ENCODE assay signal across 22 cellular contexts in genomic region chr3:194468086-194468485, GRCh38.
"Had no signal": no experiment of that assay in that cellular context is flagged by ENCODE, and none has a peak within 500 bp of the region (broad histone marks: within the 10 kb centered on the region; RNA-seq: fewer than 3 reads in every experiment).

No MANE protein-coding gene starts in this region.

- H3K27ac ChIP-seq: epithelial cell of prostate, gastroesophageal sphincter, neutrophil, parathyroid adenoma, WERI-Rb-1 had no signal

- H3K9me3 ChIP-seq: gastroesophageal sphincter, neutrophil had no signal

- H3K27ac Mint-ChIP-seq: activated naive CD4-positive, alpha-beta T cell treated with anti-CD3 and anti-CD28 coated beads, Interleukin-2, amount 50 U/mL, for 72 hours; brain; immature natural killer cell; memory B cell; natural killer cell treated with Interleukin-12 subunit alpha and Interleukin-12 subunit beta and Interleukin-15 and Interleukin-18, amount 100 ng/mL, for 72 hours; stimulated activated effector memory CD8-positive, alpha-beta T cell treated with anti-CD3 and anti-CD28 coated beads, Interleukin-12 subunit alpha, Interleukin-12 subunit beta, amount 100 ng/mL, for 72 hours had no signal

- H3K27me3 Mint-ChIP-seq: brain; memory B cell; natural killer cell treated with Interleukin-12 subunit alpha and Interleukin-12 subunit beta and Interleukin-15 and Interleukin-18, amount 100 ng/mL, for 72 hours had no signal

- H3K9me3 Mint-ChIP-seq: activated naive CD4-positive, alpha-beta T cell treated with anti-CD3 and anti-CD28 coated beads, Interleukin-2, amount 50 U/mL, for 72 hours; brain; endodermal cell; immature natural killer cell; memory B cell; natural killer cell treated with Interleukin-12 subunit alpha and Interleukin-12 subunit beta and Interleukin-15 and Interleukin-18, amount 100 ng/mL, for 72 hours; stimulated activated effector memory CD8-positive, alpha-beta T cell treated with anti-CD3 and anti-CD28 coated beads, Interleukin-12 subunit alpha, Interleukin-12 subunit beta, amount 100 ng/mL, for 72 hours had no signal

- H3K4me1 ChIP-seq: parathyroid adenoma had no signal

- H2AFZ ChIP-seq: parathyroid adenoma had no signal

- DNase-seq: activated CD4-positive, alpha-beta T cell treated with anti-CD3 and anti-CD28 coated beads for 1 hour; activated CD8-positive, alpha-beta memory T cell treated with anti-CD3 and anti-CD28 coated beads for 24 hours; activated CD8-positive, alpha-beta memory T cell treated with anti-CD3 and anti-CD28 coated beads, Interleukin-2, amount 50 U/mL, for 48 hours; activated gamma-delta T cell; amniotic stem cell; caudate nucleus; endodermal cell; immature natural killer cell; stimulated activated CD4-positive, alpha-beta T cell treated with anti-CD3 and anti-CD28 coated beads, Interleukin-4, amount 100 ng/mL, for 24 hours; SW 1271; T-helper 2 cell; WERI-Rb-1 had no signal

- H3K9ac ChIP-seq: parathyroid adenoma had no signal

- H3K4me3 ChIP-seq: gastroesophageal sphincter had no signal

- H3K4me3 Mint-ChIP-seq: brain; endodermal cell; immature natural killer cell; memory B cell; natural killer cell treated with Interleukin-12 subunit alpha and Interleukin-12 subunit beta and Interleukin-15 and Interleukin-18, amount 100 ng/mL, for 72 hours; stimulated activated effector memory CD8-positive, alpha-beta T cell treated with anti-CD3 and anti-CD28 coated beads, Interleukin-12 subunit alpha, Interleukin-12 subunit beta, amount 100 ng/mL, for 72 hours had no signal

- ATAC-seq: activated naive CD4-positive, alpha-beta T cell treated with anti-CD3 and anti-CD28 coated beads, Interleukin-2, amount 50 U/mL, for 72 hours; gastroesophageal sphincter; natural killer cell treated with Interleukin-12 subunit alpha and Interleukin-12 subunit beta and Interleukin-15 and Interleukin-18, amount 100 ng/mL, for 72 hours; sciatic nerve; stimulated activated effector memory CD8-positive, alpha-beta T cell treated with anti-CD3 and anti-CD28 coated beads, Interleukin-12 subunit alpha, Interleukin-12 subunit beta, amount 100 ng/mL, for 72 hours had no signal

- H3K36me3 Mint-ChIP-seq: activated naive CD4-positive, alpha-beta T cell treated with anti-CD3 and anti-CD28 coated beads, Interleukin-2, amount 50 U/mL, for 72 hours; immature natural killer cell; natural killer cell treated with Interleukin-12 subunit alpha and Interleukin-12 subunit beta and Interleukin-15 and Interleukin-18, amount 100 ng/mL, for 72 hours had no signal

- H3K36me3 ChIP-seq: gastroesophageal sphincter, neutrophil, WERI-Rb-1 had no signal

- H3K27me3 ChIP-seq: gastroesophageal sphincter, neutrophil had no signal
